Comparison of ENCODE assay signal across 25 cellular contexts in the genomic region with DNA sequence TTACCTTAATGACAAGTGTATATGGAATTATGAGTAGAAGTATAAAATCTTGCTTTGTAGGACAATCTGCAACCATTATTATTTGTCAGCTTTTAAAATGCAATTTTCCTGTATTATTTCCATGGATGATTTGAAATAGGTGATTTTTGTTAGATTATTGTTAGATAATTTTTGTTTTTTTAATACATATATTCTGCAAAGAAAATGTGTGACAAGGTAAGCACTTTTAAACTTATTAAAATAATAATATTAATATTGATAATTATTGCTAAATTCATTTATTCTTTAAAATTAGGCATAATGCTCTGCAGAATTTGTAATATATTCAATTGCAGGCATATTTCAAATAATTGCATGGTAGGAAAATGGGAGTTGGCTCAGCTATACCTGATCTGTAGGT.
"Had no signal": no experiment of that assay in that cellular context is flagged by ENCODE, and none has a peak within 500 bp of the region (broad histone marks: within the 10 kb centered on the region; RNA-seq: fewer than 3 reads in every experiment).

No MANE protein-coding gene starts in this region.

- FAIRE-seq: urothelium cell line had no signal

- H3K36me3 Mint-ChIP-seq: stimulated activated effector memory CD8-positive, alpha-beta T cell treated with anti-CD3 and anti-CD28 coated beads, Interleukin-12 subunit alpha, Interleukin-12 subunit beta, amount 100 ng/mL, for 72 hours; stimulated activated memory B cell treated with anti-CD40 and anti-IgM and Interleukin-4, amounts not matched to agents 10 μg/mL and 1 μg/mL and 100 μg/mL, for 72 hours; stimulated activated naive B cell treated with anti-CD40 and anti-IgM and Interleukin-4, amounts not matched to agents 10 μg/mL and 1 μg/mL and 100 μg/mL, for 72 hours; type B pancreatic cell had no signal

- H3K27ac Mint-ChIP-seq: stimulated activated effector memory CD8-positive, alpha-beta T cell treated with anti-CD3 and anti-CD28 coated beads, Interleukin-12 subunit alpha, Interleukin-12 subunit beta, amount 100 ng/mL, for 72 hours; stimulated activated memory B cell treated with anti-CD40 and anti-IgM and Interleukin-4, amounts not matched to agents 10 μg/mL and 1 μg/mL and 100 μg/mL, for 72 hours; stimulated activated naive B cell treated with anti-CD40 and anti-IgM and Interleukin-4, amounts not matched to agents 10 μg/mL and 1 μg/mL and 100 μg/mL, for 72 hours; stimulated activated naive CD8-positive, alpha-beta T cell treated with anti-CD3 and anti-CD28 coated beads, Interleukin-15, amount 100 ng/mL, for 72 hours; stimulated activated naive CD8-positive, alpha-beta T cell treated with anti-CD3 and anti-CD28 coated beads, Interleukin-15, Interleukin-2, amounts not matched to agents 100 ng/mL and 50 ng/mL, for 24 hours; type B pancreatic cell had no signal

- DNase-seq: stimulated activated CD4-positive, alpha-beta T cell treated with anti-CD3 and anti-CD28 coated beads, Interleukin-2, amount 100 ng/mL, for 48 hours; stimulated activated CD4-positive, alpha-beta T cell treated with anti-CD3 and anti-CD28 coated beads, Interleukin-4, amount 100 ng/mL, for 1 hour; stimulated activated CD4-positive, alpha-beta T cell treated with anti-CD3 and anti-CD28 coated beads, Interleukin-4, amount 100 ng/mL, for 24 hours; stimulated activated CD4-positive, alpha-beta T cell treated with anti-CD3 and anti-CD28 coated beads, Interleukin-4, amount 100 ng/mL, for 4 hours; stimulated activated CD8-positive, alpha-beta memory T cell treated with anti-CD3 and anti-CD28 coated beads, Interleukin-4, amount 100 ng/mL, for 48 hours; stimulated activated naive B cell treated with anti-CD40 and anti-IgM and Interleukin-4, amounts not matched to agents 10 μg/mL and 1 μg/mL and 100 μg/mL, for 72 hours; stimulated activated naive CD4-positive, alpha-beta T cell; stimulated activated naive CD4-positive, alpha-beta T cell treated with Interleukin-2 at 50 U/mL for 16 hours; stimulated activated naive CD8-positive, alpha-beta T cell treated with anti-CD3 and anti-CD28 coated beads, Interleukin-15, amount 100 ng/mL, for 72 hours; stimulated activated naive CD8-positive, alpha-beta T cell treated with anti-CD3 and anti-CD28 coated beads, Interleukin-15, Interleukin-2, amounts not matched to agents 100 U/mL and 50 U/mL, for 24 hours; stomach; substantia nigra; testis; thyroid gland; tibial artery; transverse colon; trophoblast cell; upper lobe of left lung; upper lobe of right lung; uterus had no signal

- H3K27me3 Mint-ChIP-seq: stimulated activated memory B cell treated with anti-CD40 and anti-IgM and Interleukin-4, amounts not matched to agents 10 μg/mL and 1 μg/mL and 100 μg/mL, for 72 hours; stimulated activated naive B cell treated with anti-CD40 and anti-IgM and Interleukin-4, amounts not matched to agents 10 μg/mL and 1 μg/mL and 100 μg/mL, for 72 hours; stimulated activated naive CD8-positive, alpha-beta T cell treated with anti-CD3 and anti-CD28 coated beads, Interleukin-15, amount 100 ng/mL, for 72 hours; stimulated activated naive CD8-positive, alpha-beta T cell treated with anti-CD3 and anti-CD28 coated beads, Interleukin-15, Interleukin-2, amounts not matched to agents 100 ng/mL and 50 ng/mL, for 24 hours had no signal

- ATAC-seq: stimulated activated effector memory CD8-positive, alpha-beta T cell treated with anti-CD3 and anti-CD28 coated beads, Interleukin-12 subunit alpha, Interleukin-12 subunit beta, amount 100 ng/mL, for 72 hours; stimulated activated memory B cell treated with anti-CD40 and anti-IgM and Interleukin-4, amounts not matched to agents 10 μg/mL and 1 μg/mL and 100 μg/mL, for 72 hours; stimulated activated naive B cell treated with anti-CD40 and anti-IgM and Interleukin-4, amounts not matched to agents 10 μg/mL and 1 μg/mL and 100 μg/mL, for 72 hours; stimulated activated naive CD8-positive, alpha-beta T cell treated with anti-CD3 and anti-CD28 coated beads, Interleukin-15, amount 100 ng/mL, for 72 hours; stimulated activated naive CD8-positive, alpha-beta T cell treated with anti-CD3 and anti-CD28 coated beads, Interleukin-15, Interleukin-2, amounts not matched to agents 100 U/mL and 50 U/mL, for 24 hours; upper lobe of right lung had no signal

- H3K4me3 Mint-ChIP-seq: stimulated activated effector memory CD8-positive, alpha-beta T cell treated with anti-CD3 and anti-CD28 coated beads, Interleukin-12 subunit alpha, Interleukin-12 subunit beta, amount 100 ng/mL, for 72 hours; stimulated activated memory B cell treated with anti-CD40 and anti-IgM and Interleukin-4, amounts not matched to agents 10 μg/mL and 1 μg/mL and 100 μg/mL, for 72 hours; stimulated activated naive B cell treated with anti-CD40 and anti-IgM and Interleukin-4, amounts not matched to agents 10 μg/mL and 1 μg/mL and 100 μg/mL, for 72 hours; stimulated activated naive CD8-positive, alpha-beta T cell treated with anti-CD3 and anti-CD28 coated beads, Interleukin-15, amount 100 ng/mL, for 72 hours; stimulated activated naive CD8-positive, alpha-beta T cell treated with anti-CD3 and anti-CD28 coated beads, Interleukin-15, Interleukin-2, amounts not matched to agents 100 ng/mL and 50 ng/mL, for 24 hours; type B pancreatic cell had no signal

- H3K4me1 Mint-ChIP-seq: stimulated activated effector memory CD8-positive, alpha-beta T cell treated with anti-CD3 and anti-CD28 coated beads, Interleukin-12 subunit alpha, Interleukin-12 subunit beta, amount 100 ng/mL, for 72 hours; stimulated activated memory B cell treated with anti-CD40 and anti-IgM and Interleukin-4, amounts not matched to agents 10 μg/mL and 1 μg/mL and 100 μg/mL, for 72 hours; stimulated activated naive B cell treated with anti-CD40 and anti-IgM and Interleukin-4, amounts not matched to agents 10 μg/mL and 1 μg/mL and 100 μg/mL, for 72 hours; stimulated activated naive CD8-positive, alpha-beta T cell treated with anti-CD3 and anti-CD28 coated beads, Interleukin-15, amount 100 ng/mL, for 72 hours had no signal

- H3K9me3 Mint-ChIP-seq: type B pancreatic cell had no signal
